ENCODE assay signal across 18 cellular contexts in the genomic region with DNA sequence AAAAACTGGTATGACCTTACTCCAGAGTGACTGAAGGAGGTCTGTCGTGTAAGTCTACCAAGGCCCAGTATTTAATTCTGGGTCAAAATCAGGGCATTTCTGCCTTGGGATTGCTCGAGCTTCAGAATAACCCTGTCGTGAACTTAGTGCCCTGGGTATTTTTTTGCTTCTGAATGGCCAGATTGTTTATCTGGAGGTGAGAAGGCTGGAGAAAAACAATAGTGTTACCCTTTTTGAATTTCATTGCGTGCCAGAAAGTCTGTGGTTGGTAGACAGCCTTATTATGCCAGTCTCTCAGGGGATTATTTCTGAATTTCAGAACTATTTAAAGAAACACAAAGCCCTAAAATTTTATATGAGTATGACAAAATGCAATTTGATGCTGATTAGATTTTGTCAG.
A peak's percentile ranks its signal among the peaks of the same experiment; 100 is the strongest.
DNase-seq lines count a peak whose midpoint lies in the region; ATAC-seq, FAIRE-seq and TF ChIP-seq lines count a peak whose summit lies in the region.
"Had no signal": no experiment of that assay in that cellular context is flagged by ENCODE, and none has a peak within 500 bp of the region (broad histone marks: within the 10 kb centered on the region; RNA-seq: fewer than 3 reads in every experiment).

No MANE protein-coding gene starts in this region.

- intact Hi-C loops in activated CD4-positive, alpha-beta T cell treated with anti-CD3 and anti-CD28 coated beads for 36 hours (cut with DNase I, micrococcal nuclease) = no loop called here

- no peak overlapping the region for H3K9ac ChIP-seq in OCI-LY1 (ENCODE audit: low read length)
- H3K9ac ChIP-seq in astrocyte (ENCODE audit: low read length) = no peak overlapping the region

- H3K36me3 ChIP-seq in OCI-LY1 (ENCODE audit: insufficient read depth, low read length) = no peaks in the 10 kb centered on the region
- no peaks in the 10 kb centered on the region for H3K36me3 ChIP-seq in astrocyte (ENCODE audit: insufficient read depth, low read length)
- H3K36me3 ChIP-seq: HAP-1 had no signal

- H4K20me1 ChIP-seq in OCI-LY1 (ENCODE audit: insufficient read depth, low read length) = no peaks in the 10 kb centered on the region
- H4K20me1 ChIP-seq in astrocyte (ENCODE audit: insufficient read depth, low read length) = no peaks in the 10 kb centered on the region

- CTCF ChIA-PET in activated CD4-positive, alpha-beta T cell treated with anti-CD3 and anti-CD28 coated beads for 36 hours (lab: Charles Lee) = no interaction called here

- DNase-seq in COLO829 (ENCODE audit: low spot score) = peak; percentile 56
- no peak for DNase-seq in astrocyte (ENCODE audit: low read depth)
- DNase-seq in neural crest cell (ENCODE audit: low read depth, low spot score) = no peak
- DNase-seq in type B pancreatic cell (ENCODE audit: extremely low spot score, unreplicated experiment) = no peak
- DNase-seq in omental fat pad (ENCODE audit: low spot score) = no peak
- DNase-seq in activated CD4-positive, alpha-beta T cell treated with anti-CD3 and anti-CD28 coated beads for 48 hours = no peak
- DNase-seq in activated CD4-positive, alpha-beta T cell treated with anti-CD3 and anti-CD28 coated beads for 36 hours = no peak
- DNase-seq: COR-L47, DMS153, NCI-H1436, NCI-H2029 treated with DMSO at 0.1 percent for 48 hours, NCI-H774, PC-3 had no signal

- no peaks in the 10 kb centered on the region for H3F3A ChIP-seq in OCI-LY1 (ENCODE audit: insufficient read depth, low read length)

- H3K36me3 Mint-ChIP-seq in astrocyte (ENCODE audit: low read depth, unreplicated experiment) = no peaks in the 10 kb centered on the region
- H3K36me3 Mint-ChIP-seq in neural crest cell (ENCODE audit: low read depth) = peaks cover 24% of the 10 kb centered on the region
- no peaks in the 10 kb centered on the region for H3K36me3 Mint-ChIP-seq in type B pancreatic cell
- H3K36me3 Mint-ChIP-seq in activated CD4-positive, alpha-beta T cell treated with anti-CD3 and anti-CD28 coated beads for 36 hours (ENCODE audit: low read depth) = no peaks in the 10 kb centered on the region

- H3K4me3 Mint-ChIP-seq in astrocyte (ENCODE audit: unreplicated experiment) (no peak overlapping the region), neural crest cell (no peak overlapping the region), type B pancreatic cell (no peak overlapping the region)
- no peak overlapping the region for H3K4me3 Mint-ChIP-seq in activated CD4-positive, alpha-beta T cell treated with anti-CD3 and anti-CD28 coated beads for 36 hours

- POLR2A ChIA-PET in activated CD4-positive, alpha-beta T cell treated with anti-CD3 and anti-CD28 coated beads for 36 hours (lab: Charles Lee) = no interaction called here

- no peaks in the 10 kb centered on the region for H3K9me2 ChIP-seq in OCI-LY1 (ENCODE audit: low read depth, low read length)

- H3K27ac ChIP-seq in OCI-LY1 (ENCODE audit: low read depth, low read length, poor library complexity, severe bottlenecking) (no peak overlapping the region), astrocyte (ENCODE audit: low read depth, low read length) (peak overlapping the region; percentile 21)
- H3K27ac ChIP-seq: C4-2B, SK-N-MC had no signal

- no peak for ATAC-seq in omental fat pad (ENCODE audit: low FRiP score)
- ATAC-seq in activated CD4-positive, alpha-beta T cell treated with anti-CD3 and anti-CD28 coated beads for 36 hours = no peak
- ATAC-seq: PC-3 had no signal

- H3K27ac Mint-ChIP-seq in astrocyte (ENCODE audit: unreplicated experiment) (no peak overlapping the region), neural crest cell (ENCODE audit: unreplicated experiment) (peak overlapping the region; percentile 17), type B pancreatic cell (no peak overlapping the region)
- H3K27ac Mint-ChIP-seq in activated CD4-positive, alpha-beta T cell treated with anti-CD3 and anti-CD28 coated beads for 36 hours = no peak overlapping the region

- FAIRE-seq in astrocyte (lab: Jason Lieb, UNC) = no peak
- FAIRE-seq: GM19239 had no signal

- no peak overlapping the region for H3K4me2 ChIP-seq in OCI-LY1 (ENCODE audit: low read length)
- no peak overlapping the region for H3K4me2 ChIP-seq in astrocyte (ENCODE audit: low read length)

- 0 out of 2 replicates have a peak overlapping the region, but pooled peaks have one; percentile 12 for H2AFZ ChIP-seq in OCI-LY1 (ENCODE audit: low read length)
- H2AFZ ChIP-seq in astrocyte (ENCODE audit: low read depth, low read length) = no peak overlapping the region

- H3K9me3 ChIP-seq in OCI-LY1 (ENCODE audit: low read length) (peaks cover 5% of the 10 kb centered on the region; the same call in 1 of the 2 replicates), astrocyte (ENCODE audit: insufficient read depth, low read depth, low read length) (no peaks in the 10 kb centered on the region)
- H3K9me3 ChIP-seq: HAP-1 had no signal

- no peak for TF ChIP-seq CTCF in OCI-LY1 (IDR thresholded peaks at IDR 0.05; ENCODE audit: low read length)
- TF ChIP-seq CTCF in astrocyte (IDR thresholded peaks at IDR 0.05; ENCODE audit: insufficient read depth, low read depth, low read length) = no peak
- no peak for TF ChIP-seq CTCF in neural crest cell (conservative IDR thresholded peaks at IDR 0.05)
- no peak for TF ChIP-seq CTCF in type B pancreatic cell (conservative IDR thresholded peaks at IDR 0.05)
- no peak for TF ChIP-seq CTCF in omental fat pad (IDR thresholded peaks at IDR 0.05)

- H3K27me3 ChIP-seq in OCI-LY1 (ENCODE audit: insufficient read depth, low read length) (no peaks in the 10 kb centered on the region), astrocyte (ENCODE audit: insufficient read depth, low read length) (no peaks in the 10 kb centered on the region)

- H3K4me1 Mint-ChIP-seq in astrocyte (ENCODE audit: low read depth, unreplicated experiment) (no peaks in the 10 kb centered on the region), neural crest cell (peaks cover 23% of the 10 kb centered on the region), type B pancreatic cell (ENCODE audit: unreplicated experiment) (peaks cover 6% of the 10 kb centered on the region)
- H3K4me1 Mint-ChIP-seq in activated CD4-positive, alpha-beta T cell treated with anti-CD3 and anti-CD28 coated beads for 36 hours = no peaks in the 10 kb centered on the region

- H3K27me3 Mint-ChIP-seq in astrocyte (ENCODE audit: low read depth, unreplicated experiment) (no peaks in the 10 kb centered on the region), neural crest cell (ENCODE audit: low read depth) (no peaks in the 10 kb centered on the region), type B pancreatic cell (peaks cover 4% of the 10 kb centered on the region)
- no peaks in the 10 kb centered on the region for H3K27me3 Mint-ChIP-seq in activated CD4-positive, alpha-beta T cell treated with anti-CD3 and anti-CD28 coated beads for 36 hours

- peaks cover 12% of the 10 kb centered on the region for H3K4me1 ChIP-seq in OCI-LY1 (ENCODE audit: insufficient read depth, low read length, severe bottlenecking)
- no peaks in the 10 kb centered on the region for H3K4me1 ChIP-seq in astrocyte (ENCODE audit: insufficient read depth, low read length)

- H3K4me3 ChIP-seq in OCI-LY1 (ENCODE audit: low read depth, low read length, poor library complexity, severe bottlenecking) = no peak overlapping the region
- H3K4me3 ChIP-seq in astrocyte (ENCODE audit: insufficient read depth, low read depth, low read length) = no peak overlapping the region
- H3K4me3 ChIP-seq: HAP-1, SK-N-MC had no signal

- H3K9me3 Mint-ChIP-seq in astrocyte (ENCODE audit: unreplicated experiment) (peaks cover 6% of the 10 kb centered on the region), neural crest cell (peaks cover 25% of the 10 kb centered on the region), type B pancreatic cell (peaks cover 11% of the 10 kb centered on the region)
- peaks cover 4% of the 10 kb centered on the region for H3K9me3 Mint-ChIP-seq in activated CD4-positive, alpha-beta T cell treated with anti-CD3 and anti-CD28 coated beads for 36 hours (ENCODE audit: low read depth)

- H3K79me2 ChIP-seq in OCI-LY1 (ENCODE audit: insufficient read depth, low read length) = no peaks in the 10 kb centered on the region
- H3K79me2 ChIP-seq in astrocyte (ENCODE audit: insufficient read depth, low read length) = no peaks in the 10 kb centered on the region
